8 cellular contexts compared by ENCODE assay signal in the genomic region with DNA sequence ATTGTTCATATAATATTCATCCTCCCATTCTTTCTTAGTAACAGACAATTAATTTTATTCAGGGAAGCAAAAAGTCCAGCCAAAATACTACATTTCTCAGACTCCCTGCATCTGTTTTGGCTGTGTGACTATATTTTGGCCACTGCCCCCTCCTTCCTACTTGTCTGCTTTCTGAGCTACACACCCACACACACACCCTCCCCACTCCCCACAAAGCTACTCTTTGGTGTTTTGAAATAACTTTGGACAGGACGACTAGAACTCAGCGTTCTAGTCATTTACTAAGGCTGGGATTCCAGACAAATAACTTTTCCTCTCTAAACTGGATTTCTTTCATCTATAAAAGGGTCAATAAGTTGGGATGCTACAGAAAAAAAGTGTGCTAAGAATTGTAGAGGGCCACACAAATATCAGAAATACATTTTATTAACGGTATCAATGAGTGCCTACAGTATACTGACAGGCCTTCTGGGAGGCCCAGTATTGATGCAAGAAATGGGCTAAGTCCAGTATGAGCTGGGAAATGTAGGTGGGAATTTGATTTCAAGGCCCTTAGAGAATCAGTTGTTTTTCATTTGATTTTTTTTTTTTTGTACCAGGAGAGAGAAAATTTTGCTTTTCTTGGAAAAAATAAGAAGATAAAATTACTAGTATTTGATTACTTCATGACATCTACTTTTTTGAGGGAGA.
DNase-seq lines count a peak whose midpoint lies in the region; ATAC-seq, FAIRE-seq and TF ChIP-seq lines count a peak whose summit lies in the region.
"Not testable (repeated sequence)": the region's sequence is repeated elsewhere in the genome, so short reads cannot be mapped to it uniquely, and the experiment has no call there.

No MANE protein-coding gene starts in this region.

- DNase-seq in AG10803 (ENCODE audit: low read depth): peak; percentile 63
- DNase-seq in astrocyte (ENCODE audit: low read depth): peak; percentile 82
- DNase-seq in Right ventricle myocardium superior: peak; percentile 57
- DNase-seq in left lobe of liver (ENCODE audit: low spot score): peak; percentile 48
- DNase-seq in sciatic nerve (ENCODE audit: low spot score): peak; percentile 60
- peak; percentile 81 to 87 for DNase-seq in tibial artery

- not testable (repeated sequence) for H3K4me2 ChIP-seq in astrocyte (ENCODE audit: low read length)

- TF ChIP-seq CTCF in AG10803 (conservative IDR thresholded peaks at IDR 0.05; ENCODE audit: low read length); astrocyte (IDR thresholded peaks at IDR 0.05; ENCODE audit: insufficient read depth, low read depth, low read length); nephron (IDR thresholded peaks at IDR 0.05; ENCODE audit: unreplicated experiment in 3 of 3); tibial artery (IDR thresholded peaks at IDR 0.05): not testable (repeated sequence)

- H3K79me2 ChIP-seq in astrocyte (ENCODE audit: insufficient read depth, low read length): not testable (repeated sequence)

- FAIRE-seq in astrocyte (lab: Jason Lieb, UNC): not testable (repeated sequence)
- FAIRE-seq in endometrium (lab: Jason Lieb, UNC): peak; percentile 96

- H4K20me1 ChIP-seq in astrocyte (ENCODE audit: insufficient read depth, low read length): not testable (repeated sequence)

- ATAC-seq in Right ventricle myocardium superior (ENCODE audit: poor library complexity): peak; percentile 94
- peak; percentile 87 for ATAC-seq in left lobe of liver
- peak; percentile 96 for ATAC-seq in sciatic nerve

- not testable (repeated sequence) for H3K9ac ChIP-seq in astrocyte (ENCODE audit: low read length)

- peak overlapping the region; percentile 70 for H3K4me3 Mint-ChIP-seq in astrocyte (ENCODE audit: unreplicated experiment)
- not testable (repeated sequence) for H3K4me3 Mint-ChIP-seq in nephron

- H3K9me3 ChIP-seq in astrocyte (ENCODE audit: insufficient read depth, low read depth, low read length); tibial artery: not testable (repeated sequence)

- peaks cover 37% of the 10 kb centered on the region for H3K4me1 Mint-ChIP-seq in astrocyte (ENCODE audit: low read depth, unreplicated experiment)
- not testable (repeated sequence) for H3K4me1 Mint-ChIP-seq in nephron

- not testable (repeated sequence) for H2AFZ ChIP-seq in astrocyte (ENCODE audit: low read depth, low read length)

- not testable (repeated sequence) for H3K4me1 ChIP-seq in astrocyte (ENCODE audit: insufficient read depth, low read length)
- H3K4me1 ChIP-seq in tibial artery: peaks cover 0 to 54% (median 11%) of the 10 kb centered on the region in 4 donors

- H3K27me3 ChIP-seq in astrocyte (ENCODE audit: insufficient read depth, low read length); tibial artery: not testable (repeated sequence)

- peak overlapping the region; percentile 77 for H3K27ac Mint-ChIP-seq in astrocyte (ENCODE audit: unreplicated experiment)
- peak overlapping the region; percentile 2 to 24 (median 21) for H3K27ac Mint-ChIP-seq in nephron

- H3K27me3 Mint-ChIP-seq in astrocyte (ENCODE audit: low read depth, unreplicated experiment); nephron (ENCODE audit: low read depth): not testable (repeated sequence)

- not testable (repeated sequence) for H3K36me3 ChIP-seq in astrocyte (ENCODE audit: insufficient read depth, low read length); tibial artery

- peak overlapping the region; percentile 10 for H3K27ac ChIP-seq in astrocyte (ENCODE audit: low read depth, low read length)
- peak overlapping the region; percentile 57 to 66 for H3K27ac ChIP-seq in tibial artery

- not testable (repeated sequence) for H3K9me3 Mint-ChIP-seq in astrocyte (ENCODE audit: unreplicated experiment); nephron

- intact Hi-C loops in Right ventricle myocardium superior (cut with DNase I); sciatic nerve (cut with DNase I); tibial artery (cut with DNase I; ENCODE audit: low total_unique reads): not testable (repeated sequence)

- H3K36me3 Mint-ChIP-seq in astrocyte (ENCODE audit: low read depth, unreplicated experiment); nephron (ENCODE audit: low read depth): not testable (repeated sequence)

- not testable (repeated sequence) for H3K4me3 ChIP-seq in AG10803 (ENCODE audit: low read length); astrocyte (ENCODE audit: insufficient read depth, low read depth, low read length); tibial artery
